Comparison of ENCODE assay signal across 8 cellular contexts in the genomic region with DNA sequence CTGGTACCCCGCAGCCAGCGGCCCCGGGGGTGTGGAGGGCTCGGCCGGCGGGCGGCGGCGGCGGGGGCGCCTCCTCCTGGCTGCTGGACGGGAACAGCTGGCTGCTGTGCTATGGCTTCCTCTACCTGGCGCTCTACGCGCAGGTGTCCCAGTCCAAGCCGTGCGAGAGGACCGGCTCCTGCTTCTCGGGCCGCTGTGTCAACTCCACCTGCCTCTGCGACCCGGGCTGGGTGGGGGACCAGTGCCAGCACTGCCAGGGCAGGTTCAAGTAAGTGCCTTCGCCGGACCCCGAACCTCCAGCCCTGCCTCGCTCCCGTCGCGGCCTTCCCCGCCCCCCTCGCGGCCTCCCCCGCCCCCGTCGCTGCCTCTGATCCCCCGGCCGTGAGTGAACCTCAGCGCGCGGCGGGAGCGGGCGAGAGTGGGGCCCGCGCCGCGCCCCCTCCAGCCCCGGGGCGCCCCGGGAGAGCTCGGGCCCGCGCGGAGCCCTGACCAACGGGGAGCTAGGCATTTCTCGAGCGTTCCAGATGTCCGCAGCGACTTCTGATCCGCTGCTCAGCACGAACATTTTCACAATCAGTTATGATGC. TPM values are rescaled to one million over a fixed set of nuclear protein-coding genes. Genes with fewer than 3 reads are reported as not detected.
DNase-seq lines count a peak whose midpoint lies in the region; ATAC-seq and TF ChIP-seq lines count a peak whose summit lies in the region.

No MANE protein-coding gene starts in this region.

- peak; percentile 49 for ATAC-seq in GM18909 (IDR thresholded peaks at IDR 0.05; ENCODE audit: poor library complexity, unreplicated experiment)
- ATAC-seq in HG03095 (IDR thresholded peaks at IDR 0.05; ENCODE audit: unreplicated experiment) = peak; percentile 42
- peak; percentile 51 for ATAC-seq in omental fat pad (ENCODE audit: low FRiP score)

- TF ChIP-seq CTCF in C4-2B (conservative IDR thresholded peaks at IDR 0.05) = peak; percentile 41
- TF ChIP-seq CTCF in fibroblast of mammary gland (conservative IDR thresholded peaks at IDR 0.05; ENCODE audit: control insufficient read depth, insufficient read depth, low read depth, low read length) = no peak
- no peak for TF ChIP-seq CTCF in omental fat pad (IDR thresholded peaks at IDR 0.05)

- H3K4me3 ChIP-seq in fibroblast of mammary gland (ENCODE audit: control insufficient read depth, low read depth, low read length) = peak overlapping the region; percentile 32

- DNase-seq in SW480 (ENCODE audit: low spot score) (peak; percentile 49), fibroblast of mammary gland (ENCODE audit: low read depth) (no peak), omental fat pad (ENCODE audit: low spot score) (no peak), kidney tubule cell (ENCODE audit: low spot score) (no peak), NCI-H2029 (lab: John Stamatoyannopoulos, UW) (no peak)

- no peak overlapping the region; the same call in 1 of the 2 replicates for H3K27ac ChIP-seq in C4-2B

RNA-seq across cellular contexts. Expression of gene ATRNL1, which starts 0.7 kb away (rescaled TPM):
- total RNA-seq in omental fat pad = 10 to 100 TPM in 1 of 4 donors, 1 to 10 TPM in 3; 2.5 to 19.0 (median 4.6) TPM
